8 cellular contexts compared by ENCODE assay signal in genomic region chr4:73051625-73052024, GRCh38.
"Had no signal": no experiment of that assay in that cellular context is flagged by ENCODE, and none has a peak within 500 bp of the region (broad histone marks: within the 10 kb centered on the region; RNA-seq: fewer than 3 reads in every experiment).

No MANE protein-coding gene starts in this region.

- H3K4me3 ChIP-seq: HAP-1 had no signal

- H3K27ac Mint-ChIP-seq: HFFc6, IgD-negative memory B cell had no signal

- H3K4me1 Mint-ChIP-seq: IgD-negative memory B cell had no signal

- H3K9me3 Mint-ChIP-seq: HFFc6 had no signal

- DNase-seq: GOT3, H7, HFFc6 had no signal

- H3K27me3 Mint-ChIP-seq: IgD-negative memory B cell had no signal

- ATAC-seq: HCT116, HepG2 had no signal

- H3K4me3 Mint-ChIP-seq: HFFc6, IgD-negative memory B cell had no signal

- H3K27ac ChIP-seq: HL-60 had no signal

- H3K4me1 ChIP-seq: HAP-1 had no signal

- H3K9me3 ChIP-seq: HAP-1 had no signal
